In genomic region chr2:233413046-233413445, GRCh38 we compare ENCODE assay signal across 11 cellular contexts. TPM values are rescaled to one million over a fixed set of nuclear protein-coding genes. Genes with fewer than 3 reads are reported as not detected.
A peak's percentile ranks its signal among the peaks of the same experiment; 100 is the strongest.
DNase-seq lines count a peak whose midpoint lies in the region; ATAC-seq and TF ChIP-seq lines count a peak whose summit lies in the region.
"Had no signal": no experiment of that assay in that cellular context is flagged by ENCODE, and none has a peak within 500 bp of the region (broad histone marks: within the 10 kb centered on the region; RNA-seq: fewer than 3 reads in every experiment).

No MANE protein-coding gene starts in this region.

- peak overlapping the region; percentile 91 for H3K27ac Mint-ChIP-seq in MCF 10A (ENCODE audit: low read depth, unreplicated experiment)
- H3K27ac Mint-ChIP-seq in activated T-helper 17 cell treated with anti-CD3 and anti-CD28 coated beads, Interleukin-2, amount 50 U/mL, for 72 hours = peak overlapping the region; percentile 93
- no peak overlapping the region for H3K27ac Mint-ChIP-seq in mesothelial cell of epicardium
- no peak overlapping the region for H3K27ac Mint-ChIP-seq in progenitor cell of endocrine pancreas
- H3K27ac Mint-ChIP-seq: activated naive CD8-positive, alpha-beta T cell treated with anti-CD3 and anti-CD28 coated beads, Interleukin-2, amount 10 ng/mL, durations not matched to agents 7 days and 5 days had no signal

- H3K4me3 ChIP-seq in breast epithelium (no peak overlapping the region), fibroblast of villous mesenchyme (ENCODE audit: low read depth, low read length) (no peak overlapping the region), stomach smooth muscle (ENCODE audit: low read length in 2 of 2) (no peak overlapping the region)

- no peaks in the 10 kb centered on the region for H3K36me3 ChIP-seq in breast epithelium
- H3K36me3 ChIP-seq in stomach smooth muscle (ENCODE audit: control insufficient read depth in 2 of 2, insufficient read depth in 2 of 2, low read length in 2 of 2) = no peaks in the 10 kb centered on the region

- H3K27me3 Mint-ChIP-seq in MCF 10A (ENCODE audit: insufficient read depth, unreplicated experiment) (no peaks in the 10 kb centered on the region), mesothelial cell of epicardium (ENCODE audit: low read depth) (no peaks in the 10 kb centered on the region), progenitor cell of endocrine pancreas (no peaks in the 10 kb centered on the region)
- H3K27me3 Mint-ChIP-seq in activated T-helper 17 cell treated with anti-CD3 and anti-CD28 coated beads, Interleukin-2, amount 50 U/mL, for 72 hours = no peaks in the 10 kb centered on the region
- H3K27me3 Mint-ChIP-seq: activated naive CD8-positive, alpha-beta T cell treated with anti-CD3 and anti-CD28 coated beads, Interleukin-2, amount 10 ng/mL, durations not matched to agents 7 days and 5 days had no signal

- BruUV-seq in MCF 10A (replicated peaks; lab: Mats Ljungman, UMichigan) = no TSS peak

- H3K4me1 ChIP-seq in breast epithelium (peaks cover 0 to 7% of the 10 kb centered on the region in 2 donors), stomach smooth muscle (ENCODE audit: control insufficient read depth, insufficient read depth, low read length) (peaks cover 35% of the 10 kb centered on the region)

- TF ChIP-seq POLR2A in breast epithelium (IDR thresholded peaks at IDR 0.05) = no peak

- H3K36me3 Mint-ChIP-seq in MCF 10A (ENCODE audit: insufficient read depth, unreplicated experiment) (peaks cover 6% of the 10 kb centered on the region), mesothelial cell of epicardium (peaks cover 24% of the 10 kb centered on the region), progenitor cell of endocrine pancreas (ENCODE audit: insufficient read depth) (peaks cover 22% of the 10 kb centered on the region)
- H3K36me3 Mint-ChIP-seq in activated T-helper 17 cell treated with anti-CD3 and anti-CD28 coated beads, Interleukin-2, amount 50 U/mL, for 72 hours (ENCODE audit: low read depth) = no peaks in the 10 kb centered on the region

- POLR2A ChIA-PET in MCF 10A (lab: Yijun Ruan, JAX) = interaction anchor here (0.6 to 4.3 kb wide), 7 partner anchors 9 to 996 kb away, joined by 3 to 80 read pairs (median 4); no protein-coding TSS in a partner anchor

- H3K4me1 Mint-ChIP-seq in MCF 10A (ENCODE audit: insufficient read depth, unreplicated experiment) (peaks cover 29% of the 10 kb centered on the region), mesothelial cell of epicardium (no peaks in the 10 kb centered on the region), progenitor cell of endocrine pancreas (ENCODE audit: low read depth) (peaks cover 33% of the 10 kb centered on the region)
- peaks cover 62% of the 10 kb centered on the region for H3K4me1 Mint-ChIP-seq in activated T-helper 17 cell treated with anti-CD3 and anti-CD28 coated beads, Interleukin-2, amount 50 U/mL, for 72 hours

- H3K9me3 Mint-ChIP-seq in MCF 10A (ENCODE audit: unreplicated experiment) (peaks cover 17% of the 10 kb centered on the region), mesothelial cell of epicardium (peaks cover 28% of the 10 kb centered on the region), progenitor cell of endocrine pancreas (ENCODE audit: low read depth) (peaks cover 23% of the 10 kb centered on the region)
- no peaks in the 10 kb centered on the region for H3K9me3 Mint-ChIP-seq in activated T-helper 17 cell treated with anti-CD3 and anti-CD28 coated beads, Interleukin-2, amount 50 U/mL, for 72 hours

- CTCF ChIA-PET in MCF 10A (lab: Yijun Ruan, JAX) = interaction anchor here (0.6 to 2.3 kb wide), 4 partner anchors 9 to 1929 kb away, joined by 4 to 10 read pairs (median 4); no protein-coding TSS in a partner anchor

- DNase-seq in MCF 10A (ENCODE audit: unreplicated experiment) (peak; percentile 55), breast epithelium (ENCODE audit: low spot score in 2 of 2) (no peak), fibroblast of villous mesenchyme (ENCODE audit: low read depth) (peak; percentile 62), mesothelial cell of epicardium (ENCODE audit: low spot score in 2 of 2, unreplicated experiment in 2 of 2) (no peak), progenitor cell of endocrine pancreas (ENCODE audit: low spot score, unreplicated experiment) (no peak)
- DNase-seq: activated naive CD8-positive, alpha-beta T cell treated with anti-CD3 and anti-CD28 coated beads, Interleukin-2, amount 10 ng/mL, durations not matched to agents 7 days and 5 days; small intestine had no signal

- TF ChIP-seq CTCF in MCF 10A (IDR thresholded peaks at IDR 0.05; ENCODE audit: unreplicated experiment) (no peak), breast epithelium (IDR thresholded peaks at IDR 0.05) (no peak), fibroblast of villous mesenchyme (IDR thresholded peaks at IDR 0.05; ENCODE audit: insufficient read depth, low read depth, low read length) (no peak), mesothelial cell of epicardium (IDR thresholded peaks at IDR 0.05; ENCODE audit: unreplicated experiment) (no peak), progenitor cell of endocrine pancreas (IDR thresholded peaks at IDR 0.05; ENCODE audit: unreplicated experiment) (no peak)

- intact Hi-C loops in MCF 10A (cut with micrococcal nuclease) = loop anchor here (2.0 kb wide), 1 partner anchor 14 kb away; no protein-coding TSS in a partner anchor
- intact Hi-C loops in breast epithelium (cut with DNase I; ENCODE audit: low total_unique reads) = no loop called here

- H3K9me3 ChIP-seq in breast epithelium = peaks cover 0 to 14% of the 10 kb centered on the region in 2 donors
- peaks cover 0 to 3% of the 10 kb centered on the region in 2 donors for H3K9me3 ChIP-seq in stomach smooth muscle (ENCODE audit: control insufficient read depth in 2 of 2, low read length in 2 of 2)

- H3K9ac ChIP-seq in stomach smooth muscle (ENCODE audit: low read length in 2 of 2) = peak overlapping the region in 1 of 2 donors; percentile 0

- H3K27ac ChIP-seq in breast epithelium (peak overlapping the region in 1 of 2 donors; percentile 64), stomach smooth muscle (ENCODE audit: low read length) (peak overlapping the region; percentile 71)
- H3K27ac ChIP-seq: VCaP had no signal

- no peak for ATAC-seq in activated T-helper 17 cell treated with anti-CD3 and anti-CD28 coated beads, Interleukin-2, amount 50 U/mL, for 72 hours (replicated peaks)
- no peak for ATAC-seq in GM18498 (IDR thresholded peaks at IDR 0.05; ENCODE audit: unreplicated experiment)

- H3K27me3 ChIP-seq in breast epithelium (no peaks in the 10 kb centered on the region), stomach smooth muscle (ENCODE audit: control insufficient read depth in 1 of 2, insufficient read depth in 2 of 2, low read length in 2 of 2) (no peaks in the 10 kb centered on the region)

- peak overlapping the region; percentile 60 for H3K4me3 Mint-ChIP-seq in MCF 10A (ENCODE audit: unreplicated experiment)
- peak overlapping the region; percentile 46 for H3K4me3 Mint-ChIP-seq in activated T-helper 17 cell treated with anti-CD3 and anti-CD28 coated beads, Interleukin-2, amount 50 U/mL, for 72 hours
- no peak overlapping the region for H3K4me3 Mint-ChIP-seq in mesothelial cell of epicardium
- H3K4me3 Mint-ChIP-seq in progenitor cell of endocrine pancreas (ENCODE audit: low read depth) = no peak overlapping the region
- H3K4me3 Mint-ChIP-seq: activated naive CD8-positive, alpha-beta T cell treated with anti-CD3 and anti-CD28 coated beads, Interleukin-2, amount 10 ng/mL, durations not matched to agents 7 days and 5 days had no signal

RNA-seq across cellular contexts. Expression of gene DGKD, which starts 58.8 kb away (rescaled TPM):
- total RNA-seq in MCF 10A (2022) = 55.7 and 59.1 TPM in 2 replicates
- total RNA-seq in breast epithelium = 10 to 100 TPM; 17.1 to 41.3 (median 37.3) TPM
- 10 to 100 TPM; 34.6 to 59.6 TPM for total RNA-seq in activated T-helper 17 cell treated with anti-CD3 and anti-CD28 coated beads, Interleukin-2, amount 50 U/mL, for 72 hours
- 10.0 and 16.0 TPM in 2 replicates for total RNA-seq in fibroblast of villous mesenchyme
- total RNA-seq in mesothelial cell of epicardium = 52.8 to 64.5 TPM (median 57.0 TPM) in 3 replicates
- total RNA-seq in progenitor cell of endocrine pancreas = 49.5 and 55.1 TPM in 2 replicates

Comparison
In these comparisons a context has a peak if more than half of its experiments do, and no peak if none do; other contexts are left out.
1. DNase-seq: peak in MCF 10A (single experiment) and fibroblast of villous mesenchyme (single experiment); none in breast epithelium (0 of 2), mesothelial cell of epicardium (0 of 2) and progenitor cell of endocrine pancreas (single experiment).
2. H3K27ac Mint-ChIP-seq: peak in MCF 10A (single experiment) and activated T-helper 17 cell treated with anti-CD3 and anti-CD28 coated beads, Interleukin-2, amount 50 U/mL, for 72 hours (single experiment); none in mesothelial cell of epicardium (single experiment) and progenitor cell of endocrine pancreas (single experiment).
3. H3K4me3 Mint-ChIP-seq: peak in MCF 10A (single experiment) and activated T-helper 17 cell treated with anti-CD3 and anti-CD28 coated beads, Interleukin-2, amount 50 U/mL, for 72 hours (single experiment); none in mesothelial cell of epicardium (single experiment) and progenitor cell of endocrine pancreas (single experiment).